14 cellular contexts compared by ENCODE assay signal in the genomic region with DNA sequence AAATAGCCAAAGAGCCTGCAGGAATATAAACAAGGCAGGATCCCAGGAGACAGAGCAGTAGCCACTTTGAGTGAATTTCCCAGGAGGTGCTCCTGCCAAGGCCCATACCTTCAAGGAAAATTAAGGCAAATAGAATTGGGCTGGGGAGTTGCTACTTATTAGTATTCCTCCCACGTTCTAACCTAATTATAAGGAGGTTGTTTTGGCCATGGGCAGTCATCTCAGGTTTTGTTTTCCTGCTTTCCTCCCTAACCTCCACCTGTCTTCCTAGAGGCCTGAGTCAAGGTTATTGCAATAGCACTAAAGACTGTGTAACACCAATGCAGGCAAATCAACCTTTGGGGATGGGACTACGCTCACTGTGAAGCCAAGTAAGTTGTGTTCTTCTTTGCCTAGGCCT.
DNase-seq lines count a peak whose midpoint lies in the region; ATAC-seq and FAIRE-seq lines count a peak whose summit lies in the region.
"Had no signal": no experiment of that assay in that cellular context is flagged by ENCODE, and none has a peak within 500 bp of the region (broad histone marks: within the 10 kb centered on the region; RNA-seq: fewer than 3 reads in every experiment).

No MANE protein-coding gene starts in this region.

- peak overlapping the region; percentile 85 for H3K4me3 Mint-ChIP-seq in activated CD4-positive, alpha-beta T cell treated with anti-CD3 and anti-CD28 coated beads, Interleukin-2, amount 10 ng/mL, durations not matched to agents 7 days and 5 days
- peak overlapping the region; percentile 82 for H3K4me3 Mint-ChIP-seq in stimulated activated naive CD8-positive, alpha-beta T cell treated with anti-CD3 and anti-CD28 coated beads, Interleukin-15, amount 100 ng/mL, for 72 hours
- H3K4me3 Mint-ChIP-seq: endodermal cell had no signal

- no peak overlapping the region for H3K4me3 ChIP-seq in SJCRH30
- H3K4me3 ChIP-seq: A549, gastrocnemius medialis, testis had no signal

- no peaks in the 10 kb centered on the region for H3K9me3 Mint-ChIP-seq in activated CD4-positive, alpha-beta T cell treated with anti-CD3 and anti-CD28 coated beads, Interleukin-2, amount 10 ng/mL, durations not matched to agents 7 days and 5 days
- H3K9me3 Mint-ChIP-seq in stimulated activated naive CD8-positive, alpha-beta T cell treated with anti-CD3 and anti-CD28 coated beads, Interleukin-15, amount 100 ng/mL, for 72 hours = no peaks in the 10 kb centered on the region
- H3K9me3 Mint-ChIP-seq: endodermal cell had no signal

- H3K27me3 Mint-ChIP-seq in activated CD4-positive, alpha-beta T cell treated with anti-CD3 and anti-CD28 coated beads, Interleukin-2, amount 10 ng/mL, durations not matched to agents 7 days and 5 days = no peaks in the 10 kb centered on the region
- no peaks in the 10 kb centered on the region for H3K27me3 Mint-ChIP-seq in stimulated activated naive CD8-positive, alpha-beta T cell treated with anti-CD3 and anti-CD28 coated beads, Interleukin-15, amount 100 ng/mL, for 72 hours

- peak; percentile 42 for ATAC-seq in esophagus mucosa
- ATAC-seq in stimulated activated naive CD8-positive, alpha-beta T cell treated with anti-CD3 and anti-CD28 coated beads, Interleukin-15, amount 100 ng/mL, for 72 hours = no peak
- ATAC-seq: A549, gastrocnemius medialis, Panc1 had no signal

- CTCF ChIA-PET in activated CD4-positive, alpha-beta T cell treated with anti-CD3 and anti-CD28 coated beads, Interleukin-2, amount 10 ng/mL, durations not matched to agents 7 days and 5 days (lab: Charles Lee) = interaction anchor here (1.2 to 1.9 kb wide), 2 partner anchors 8 to 18 kb away, joined by 4 to 5 read pairs; no protein-coding TSS in a partner anchor

- no peaks in the 10 kb centered on the region for H3K9me3 ChIP-seq in SJCRH30 (replicated peaks)
- H3K9me3 ChIP-seq: A549, gastrocnemius medialis, testis had no signal

- H3K36me3 Mint-ChIP-seq in activated CD4-positive, alpha-beta T cell treated with anti-CD3 and anti-CD28 coated beads, Interleukin-2, amount 10 ng/mL, durations not matched to agents 7 days and 5 days (ENCODE audit: low read depth) = peaks cover 95% of the 10 kb centered on the region

- intact Hi-C loops in posterior vena cava (cut with DNase I) = loop anchor here in 1 of 2 donors (2.0 kb wide), 1 partner anchor 25 kb away; no protein-coding TSS in a partner anchor

- FAIRE-seq in HTR-8/SVneo (lab: Jason Lieb, UNC) = no peak
- FAIRE-seq: A549 had no signal

- no peak for DNase-seq in activated CD4-positive, alpha-beta T cell treated with anti-CD3 and anti-CD28 coated beads, Interleukin-2, amount 10 ng/mL, durations not matched to agents 7 days and 5 days
- no peak for DNase-seq in activated CD4-positive, alpha-beta T cell treated with anti-CD3 and anti-CD28 coated beads for 1 hour
- DNase-seq in SJCRH30 (no peak), HTR-8/SVneo (ENCODE audit: insufficient read length, low spot score) (no peak), posterior vena cava (ENCODE audit: low spot score) (no peak)
- no peak for DNase-seq in stimulated activated naive CD8-positive, alpha-beta T cell treated with anti-CD3 and anti-CD28 coated beads, Interleukin-15, amount 100 ng/mL, for 72 hours
- no peak for DNase-seq in activated effector memory CD4-positive, alpha-beta T cell treated with anti-CD3 and anti-CD28 coated beads, Interleukin-2, amount 50 U/mL, for 16 hours
- DNase-seq: endodermal cell, gastrocnemius medialis, T-helper 9 cell, testis had no signal

- H3K4me1 Mint-ChIP-seq in activated CD4-positive, alpha-beta T cell treated with anti-CD3 and anti-CD28 coated beads, Interleukin-2, amount 10 ng/mL, durations not matched to agents 7 days and 5 days = peaks cover 91% of the 10 kb centered on the region
- peaks cover 85% of the 10 kb centered on the region for H3K4me1 Mint-ChIP-seq in stimulated activated naive CD8-positive, alpha-beta T cell treated with anti-CD3 and anti-CD28 coated beads, Interleukin-15, amount 100 ng/mL, for 72 hours

- H3K27ac ChIP-seq in SJCRH30 = peak overlapping the region; percentile 49; the same call in 1 of the 2 replicates
- H3K27ac ChIP-seq: A549, testis had no signal

- H3K27me3 ChIP-seq in SJCRH30 = no peaks in the 10 kb centered on the region
- H3K27me3 ChIP-seq: gastrocnemius medialis, testis had no signal

- POLR2A ChIA-PET in activated CD4-positive, alpha-beta T cell treated with anti-CD3 and anti-CD28 coated beads, Interleukin-2, amount 10 ng/mL, durations not matched to agents 7 days and 5 days (lab: Charles Lee) = interaction anchor here (0.9 kb wide), 1 partner anchor 9 kb away, joined by 3 read pairs; no protein-coding TSS in a partner anchor

- peaks cover 11% of the 10 kb centered on the region for H3K36me3 ChIP-seq in SJCRH30
- H3K36me3 ChIP-seq: gastrocnemius medialis had no signal

- peaks cover 64% of the 10 kb centered on the region for H3K4me1 ChIP-seq in SJCRH30
- H3K4me1 ChIP-seq: A549 had no signal

- H3K27ac Mint-ChIP-seq in activated CD4-positive, alpha-beta T cell treated with anti-CD3 and anti-CD28 coated beads, Interleukin-2, amount 10 ng/mL, durations not matched to agents 7 days and 5 days = peak overlapping the region; percentile 95
- peak overlapping the region; percentile 37 to 93 for H3K27ac Mint-ChIP-seq in stimulated activated naive CD8-positive, alpha-beta T cell treated with anti-CD3 and anti-CD28 coated beads, Interleukin-15, amount 100 ng/mL, for 72 hours
- H3K27ac Mint-ChIP-seq: endodermal cell had no signal
